Comparison of ENCODE assay signal across 1 cellular context in genomic region chr10:101560293-101561067, GRCh38.
TF ChIP-seq lines count a peak whose summit lies in the region.

No MANE protein-coding gene starts in this region.

TF ChIP-seq in HepG2, 621 proteins besides CTCF, POLR2A, EP300 and RAD21:
- no peak for TF ChIP-seq RBM39 (IDR thresholded peaks at IDR 0.05; ENCODE audit: low read depth, low read length, poor library complexity, severe bottlenecking)
- TF ChIP-seq ZNF570 (CRISPR knock-in tag; IDR thresholded peaks at IDR 0.05; ENCODE audit: borderline replicate concordance), result no peak
- TF ChIP-seq SMARCE1 (IDR thresholded peaks at IDR 0.05; ENCODE audit: borderline replicate concordance), result no peak
- no peak for TF ChIP-seq ZNF326 (CRISPR knock-in tag; IDR thresholded peaks at IDR 0.05; ENCODE audit: borderline replicate concordance)
- no peak for TF ChIP-seq JUNB (CRISPR knock-in tag; IDR thresholded peaks at IDR 0.05; ENCODE audit: borderline replicate concordance)
- TF ChIP-seq ZNF33B (CRISPR knock-in tag; IDR thresholded peaks at IDR 0.05), result no peak
- TF ChIP-seq, protein P1, sequence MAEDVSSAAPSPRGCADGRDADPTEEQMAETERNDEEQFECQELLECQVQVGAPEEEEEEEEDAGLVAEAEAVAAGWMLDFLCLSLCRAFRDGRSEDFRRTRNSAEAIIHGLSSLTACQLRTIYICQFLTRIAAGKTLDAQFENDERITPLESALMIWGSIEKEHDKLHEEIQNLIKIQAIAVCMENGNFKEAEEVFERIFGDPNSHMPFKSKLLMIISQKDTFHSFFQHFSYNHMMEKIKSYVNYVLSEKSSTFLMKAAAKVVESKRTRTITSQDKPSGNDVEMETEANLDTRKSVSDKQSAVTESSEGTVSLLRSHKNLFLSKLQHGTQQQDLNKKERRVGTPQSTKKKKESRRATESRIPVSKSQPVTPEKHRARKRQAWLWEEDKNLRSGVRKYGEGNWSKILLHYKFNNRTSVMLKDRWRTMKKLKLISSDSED (CRISPR knock-in tag; IDR thresholded peaks at IDR 0.05), result no peak
- TF ChIP-seq SIX1 (CRISPR knock-in tag; IDR thresholded peaks at IDR 0.05; ENCODE audit: borderline replicate concordance), result no peak
- TF ChIP-seq AGO2 (optimal IDR thresholded peaks at IDR 0.05; ENCODE audit: low read depth, low read length), result peak; percentile 34
- TF ChIP-seq EHMT2 (IDR thresholded peaks at IDR 0.05; ENCODE audit: borderline replicate concordance, low read depth, low read length), result no peak
- TF ChIP-seq NBN (conservative IDR thresholded peaks at IDR 0.05), result no peak
- TF ChIP-seq, protein P2, sequence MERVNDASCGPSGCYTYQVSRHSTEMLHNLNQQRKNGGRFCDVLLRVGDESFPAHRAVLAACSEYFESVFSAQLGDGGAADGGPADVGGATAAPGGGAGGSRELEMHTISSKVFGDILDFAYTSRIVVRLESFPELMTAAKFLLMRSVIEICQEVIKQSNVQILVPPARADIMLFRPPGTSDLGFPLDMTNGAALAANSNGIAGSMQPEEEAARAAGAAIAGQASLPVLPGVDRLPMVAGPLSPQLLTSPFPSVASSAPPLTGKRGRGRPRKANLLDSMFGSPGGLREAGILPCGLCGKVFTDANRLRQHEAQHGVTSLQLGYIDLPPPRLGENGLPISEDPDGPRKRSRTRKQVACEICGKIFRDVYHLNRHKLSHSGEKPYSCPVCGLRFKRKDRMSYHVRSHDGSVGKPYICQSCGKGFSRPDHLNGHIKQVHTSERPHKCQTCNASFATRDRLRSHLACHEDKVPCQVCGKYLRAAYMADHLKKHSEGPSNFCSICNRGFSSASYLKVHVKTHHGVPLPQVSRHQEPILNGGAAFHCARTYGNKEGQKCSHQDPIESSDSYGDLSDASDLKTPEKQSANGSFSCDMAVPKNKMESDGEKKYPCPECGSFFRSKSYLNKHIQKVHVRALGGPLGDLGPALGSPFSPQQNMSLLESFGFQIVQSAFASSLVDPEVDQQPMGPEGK (CRISPR knock-in tag; IDR thresholded peaks at IDR 0.05), result peak; percentile 70
- TF ChIP-seq MEF2D (CRISPR knock-in tag; IDR thresholded peaks at IDR 0.05), result no peak
- no peak for TF ChIP-seq ZNF691 (CRISPR knock-in tag; IDR thresholded peaks at IDR 0.05; ENCODE audit: borderline replicate concordance, low read depth)
- no peak for TF ChIP-seq RNF2 (conservative IDR thresholded peaks at IDR 0.05; ENCODE audit: low read depth)
- TF ChIP-seq, protein P3, sequence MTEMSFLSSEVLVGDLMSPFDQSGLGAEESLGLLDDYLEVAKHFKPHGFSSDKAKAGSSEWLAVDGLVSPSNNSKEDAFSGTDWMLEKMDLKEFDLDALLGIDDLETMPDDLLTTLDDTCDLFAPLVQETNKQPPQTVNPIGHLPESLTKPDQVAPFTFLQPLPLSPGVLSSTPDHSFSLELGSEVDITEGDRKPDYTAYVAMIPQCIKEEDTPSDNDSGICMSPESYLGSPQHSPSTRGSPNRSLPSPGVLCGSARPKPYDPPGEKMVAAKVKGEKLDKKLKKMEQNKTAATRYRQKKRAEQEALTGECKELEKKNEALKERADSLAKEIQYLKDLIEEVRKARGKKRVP (CRISPR knock-in tag; IDR thresholded peaks at IDR 0.05), result no peak
- TF ChIP-seq ZNF230 (CRISPR knock-in tag; IDR thresholded peaks at IDR 0.05), result no peak
- no peak for TF ChIP-seq ZNF460 (CRISPR knock-in tag; IDR thresholded peaks at IDR 0.05; ENCODE audit: borderline replicate concordance)
- TF ChIP-seq HOXA7 (CRISPR knock-in tag; IDR thresholded peaks at IDR 0.05), result no peak
- no peak for TF ChIP-seq ZBTB2 (CRISPR knock-in tag; IDR thresholded peaks at IDR 0.05; ENCODE audit: low read depth)
- TF ChIP-seq, protein P4, sequence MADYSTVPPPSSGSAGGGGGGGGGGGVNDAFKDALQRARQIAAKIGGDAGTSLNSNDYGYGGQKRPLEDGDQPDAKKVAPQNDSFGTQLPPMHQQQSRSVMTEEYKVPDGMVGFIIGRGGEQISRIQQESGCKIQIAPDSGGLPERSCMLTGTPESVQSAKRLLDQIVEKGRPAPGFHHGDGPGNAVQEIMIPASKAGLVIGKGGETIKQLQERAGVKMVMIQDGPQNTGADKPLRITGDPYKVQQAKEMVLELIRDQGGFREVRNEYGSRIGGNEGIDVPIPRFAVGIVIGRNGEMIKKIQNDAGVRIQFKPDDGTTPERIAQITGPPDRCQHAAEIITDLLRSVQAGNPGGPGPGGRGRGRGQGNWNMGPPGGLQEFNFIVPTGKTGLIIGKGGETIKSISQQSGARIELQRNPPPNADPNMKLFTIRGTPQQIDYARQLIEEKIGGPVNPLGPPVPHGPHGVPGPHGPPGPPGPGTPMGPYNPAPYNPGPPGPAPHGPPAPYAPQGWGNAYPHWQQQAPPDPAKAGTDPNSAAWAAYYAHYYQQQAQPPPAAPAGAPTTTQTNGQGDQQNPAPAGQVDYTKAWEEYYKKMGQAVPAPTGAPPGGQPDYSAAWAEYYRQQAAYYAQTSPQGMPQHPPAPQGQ (CRISPR knock-in tag; IDR thresholded peaks at IDR 0.05; ENCODE audit: borderline replicate concordance), result no peak
- TF ChIP-seq ZNF839 (CRISPR knock-in tag; IDR thresholded peaks at IDR 0.05; ENCODE audit: borderline replicate concordance), result no peak
- no peak for TF ChIP-seq REL (CRISPR knock-in tag; conservative IDR thresholded peaks at IDR 0.05)
- peak; percentile 29; the same call in 1 of the 2 replicates for TF ChIP-seq RARA (CRISPR knock-in tag; IDR thresholded peaks at IDR 0.05)
